18 cellular contexts compared by ENCODE assay signal in genomic region chr15:98063871-98064270, GRCh38.
"Had no signal": no experiment of that assay in that cellular context is flagged by ENCODE, and none has a peak within 500 bp of the region (broad histone marks: within the 10 kb centered on the region; RNA-seq: fewer than 3 reads in every experiment).

No MANE protein-coding gene starts in this region.

- H3K9me3 Mint-ChIP-seq: activated naive CD4-positive, alpha-beta T cell treated with anti-CD3 and anti-CD28 coated beads, Interleukin-2, amount 10 ng/mL, durations not matched to agents 7 days and 5 days had no signal

- H3K27ac Mint-ChIP-seq: activated naive CD4-positive, alpha-beta T cell treated with anti-CD3 and anti-CD28 coated beads, Interleukin-2, amount 10 ng/mL, durations not matched to agents 7 days and 5 days; activated naive CD8-positive, alpha-beta T cell treated with anti-CD3 and anti-CD28 coated beads, Interleukin-2, amount 50 U/mL, for 24 hours; memory B cell; naive thymus-derived CD4-positive, alpha-beta T cell; stimulated activated naive CD8-positive, alpha-beta T cell treated with anti-CD3 and anti-CD28 coated beads, Interleukin-15, amount 100 ng/mL, for 72 hours; T-helper 1 cell treated with Interleukin-12 subunit alpha and Interleukin-12 subunit beta and Interleukin-4 antibody, amounts not matched to agents 30 μg/mL and 1 μg/mL, for 36 hours; type B pancreatic cell had no signal

- H3K4me1 Mint-ChIP-seq: activated naive CD4-positive, alpha-beta T cell treated with anti-CD3 and anti-CD28 coated beads, Interleukin-2, amount 10 ng/mL, durations not matched to agents 7 days and 5 days; activated naive CD8-positive, alpha-beta T cell treated with anti-CD3 and anti-CD28 coated beads, Interleukin-2, amount 50 U/mL, for 24 hours; memory B cell; stimulated activated naive CD8-positive, alpha-beta T cell treated with anti-CD3 and anti-CD28 coated beads, Interleukin-15, amount 100 ng/mL, for 72 hours had no signal

- H3K4me3 Mint-ChIP-seq: activated naive CD4-positive, alpha-beta T cell treated with anti-CD3 and anti-CD28 coated beads, Interleukin-2, amount 10 ng/mL, durations not matched to agents 7 days and 5 days; activated naive CD8-positive, alpha-beta T cell treated with anti-CD3 and anti-CD28 coated beads, Interleukin-2, amount 50 U/mL, for 24 hours; memory B cell; naive thymus-derived CD4-positive, alpha-beta T cell; stimulated activated naive CD8-positive, alpha-beta T cell treated with anti-CD3 and anti-CD28 coated beads, Interleukin-15, amount 100 ng/mL, for 72 hours; T-helper 1 cell treated with Interleukin-12 subunit alpha and Interleukin-12 subunit beta and Interleukin-4 antibody, amounts not matched to agents 30 μg/mL and 1 μg/mL, for 36 hours; type B pancreatic cell had no signal

- H3K27me3 Mint-ChIP-seq: activated naive CD4-positive, alpha-beta T cell treated with anti-CD3 and anti-CD28 coated beads, Interleukin-2, amount 10 ng/mL, durations not matched to agents 7 days and 5 days; activated naive CD8-positive, alpha-beta T cell treated with anti-CD3 and anti-CD28 coated beads, Interleukin-2, amount 50 U/mL, for 24 hours had no signal

- H3K36me3 Mint-ChIP-seq: activated naive CD4-positive, alpha-beta T cell treated with anti-CD3 and anti-CD28 coated beads, Interleukin-2, amount 10 ng/mL, durations not matched to agents 7 days and 5 days; memory B cell; naive thymus-derived CD4-positive, alpha-beta T cell; type B pancreatic cell had no signal

- ATAC-seq: activated naive CD8-positive, alpha-beta T cell treated with anti-CD3 and anti-CD28 coated beads, Interleukin-2, amount 50 U/mL, for 24 hours; esophagus mucosa; naive thymus-derived CD4-positive, alpha-beta T cell; stimulated activated naive CD8-positive, alpha-beta T cell treated with anti-CD3 and anti-CD28 coated beads, Interleukin-15, amount 100 ng/mL, for 72 hours had no signal

- DNase-seq: activated CD4-positive, CD25-positive, alpha-beta regulatory T cell treated with anti-CD3 and anti-CD28 coated beads, Interleukin-2, amount 50 U/mL, for 72 hours; activated CD8-positive, alpha-beta memory T cell treated with anti-CD3 and anti-CD28 coated beads for 24 hours; activated CD8-positive, alpha-beta memory T cell treated with anti-CD3 and anti-CD28 coated beads, Interleukin-2, amount 50 U/mL, for 48 hours; activated effector memory CD4-positive, alpha-beta T cell treated with Interleukin-2 at 50 U/mL for 16 hours; activated naive CD4-positive, alpha-beta T cell treated with anti-CD3 and anti-CD28 coated beads, Interleukin-2, amount 10 ng/mL, durations not matched to agents 7 days and 5 days; activated naive CD8-positive, alpha-beta T cell treated with anti-CD3 and anti-CD28 coated beads, Interleukin-2, amount 50 U/mL, for 24 hours; activated T-cell treated with anti-CD3 and anti-CD28 coated beads, Interleukin-2, amount 50 U/mL, for 48 hours; cerebellar nuclear complex; effector CD8-positive, alpha-beta T cell; naive thymus-derived CD4-positive, alpha-beta T cell; small intestine; stimulated activated CD4-positive, alpha-beta T cell treated with anti-CD3 and anti-CD28 coated beads, Interleukin-15, amount 100 ng/mL, for 24 hours; stimulated activated CD4-positive, alpha-beta T cell treated with anti-CD3 and anti-CD28 coated beads, Interleukin-4, amount 100 ng/mL, for 1 hour; stimulated activated naive CD8-positive, alpha-beta T cell treated with anti-CD3 and anti-CD28 coated beads, Interleukin-15, amount 100 ng/mL, for 72 hours had no signal
